8 cellular contexts compared by ENCODE assay signal in the genomic region with DNA sequence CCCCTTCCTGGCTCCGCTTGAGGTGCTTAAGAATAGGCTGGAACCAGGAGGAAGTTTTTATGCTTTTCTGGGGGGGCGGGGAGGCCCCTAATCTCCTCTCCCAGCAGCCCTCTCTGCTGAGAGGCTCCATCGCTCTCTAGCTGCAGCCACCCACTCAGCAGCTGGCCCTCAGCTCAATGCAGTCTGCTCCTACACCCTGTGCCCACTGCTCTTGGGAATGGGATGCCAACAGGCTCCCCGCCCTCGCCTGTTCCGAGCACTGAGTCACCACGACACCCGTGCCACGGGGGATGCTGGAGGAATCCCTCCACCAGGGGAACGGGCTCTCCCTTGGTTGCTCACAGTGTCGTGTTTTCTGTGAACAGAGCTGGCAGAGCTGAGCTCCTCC. TPM values are rescaled to one million over a fixed set of nuclear protein-coding genes. Genes with fewer than 3 reads are reported as not detected.
A peak's percentile ranks its signal among the peaks of the same experiment; 100 is the strongest.
DNase-seq lines count a peak whose midpoint lies in the region; ATAC-seq and TF ChIP-seq lines count a peak whose summit lies in the region.

No MANE protein-coding gene starts in this region.

- no peaks in the 10 kb centered on the region for H3K27me3 Mint-ChIP-seq in T-helper 1 cell treated with Interleukin-12 subunit alpha and Interleukin-12 subunit beta and Interleukin-4 antibody, amounts not matched to agents 30 μg/mL and 1 μg/mL, for 36 hours (ENCODE audit: low read depth)
- H3K27me3 Mint-ChIP-seq in activated CD8-positive, alpha-beta T cell treated with anti-CD3 and anti-CD28 coated beads for 36 hours = no peaks in the 10 kb centered on the region

- H3K4me1 Mint-ChIP-seq in T-helper 1 cell treated with Interleukin-12 subunit alpha and Interleukin-12 subunit beta and Interleukin-4 antibody, amounts not matched to agents 30 μg/mL and 1 μg/mL, for 36 hours (ENCODE audit: low read depth) = peaks cover 46% of the 10 kb centered on the region
- H3K4me1 Mint-ChIP-seq in activated CD8-positive, alpha-beta T cell treated with anti-CD3 and anti-CD28 coated beads for 36 hours (ENCODE audit: low read depth) = peaks cover 89% of the 10 kb centered on the region

- H3K36me3 Mint-ChIP-seq in T-helper 1 cell treated with Interleukin-12 subunit alpha and Interleukin-12 subunit beta and Interleukin-4 antibody, amounts not matched to agents 30 μg/mL and 1 μg/mL, for 36 hours (ENCODE audit: low read depth) = no peaks in the 10 kb centered on the region
- peaks cover 4% of the 10 kb centered on the region for H3K36me3 Mint-ChIP-seq in activated CD8-positive, alpha-beta T cell treated with anti-CD3 and anti-CD28 coated beads for 36 hours (ENCODE audit: low read depth)

- no peak for ATAC-seq in activated CD8-positive, alpha-beta T cell treated with anti-CD3 and anti-CD28 coated beads for 36 hours
- ATAC-seq in PC-3 = no peak

- TF ChIP-seq CTCF in activated CD8-positive, alpha-beta T cell treated with anti-CD3 and anti-CD28 coated beads for 36 hours (IDR thresholded peaks at IDR 0.05) = no peak
- TF ChIP-seq CTCF in testis (IDR thresholded peaks at IDR 0.05) (no peak), PC-3 (conservative IDR thresholded peaks at IDR 0.05; ENCODE audit: low read depth, low read length) (no peak)

- WGBS in testis, 2 donors = 27 to 76% methylated on average over 6 to 11 of the region's 11 CpGs

- H3K79me2 ChIP-seq in PC-3 (ENCODE audit: low read length) = no peaks in the 10 kb centered on the region

- peaks cover 23% of the 10 kb centered on the region for H3K4me1 ChIP-seq in testis
- H3K4me1 ChIP-seq in PC-3 (ENCODE audit: insufficient read depth, low read length) = peaks cover 6% of the 10 kb centered on the region

- no peaks in the 10 kb centered on the region for H3K36me3 ChIP-seq in testis (ENCODE audit: low read depth, missing control alignments)
- H3K36me3 ChIP-seq in PC-3 (ENCODE audit: low read depth, low read length) = no peaks in the 10 kb centered on the region

- DNase-seq in T-helper 1 cell (no peak), inferior parietal cortex (ENCODE audit: extremely low spot score) (peak; percentile 64), testis (peak; percentile 38), ecto neural progenitor cell (ENCODE audit: low spot score) (no peak), PC-3 (no peak)
- peak; percentile 52 for DNase-seq in activated CD8-positive, alpha-beta T cell treated with anti-CD3 and anti-CD28 coated beads for 36 hours
- DNase-seq in activated CD4-positive, CD25-positive, alpha-beta regulatory T cell (lab: John Stamatoyannopoulos, UW) = no peak

- no peak overlapping the region for H2AFZ ChIP-seq in PC-3 (ENCODE audit: low read length)

- no peaks in the 10 kb centered on the region for H3K9me2 ChIP-seq in PC-3 (replicated peaks; ENCODE audit: low read length)

- H3K27me3 ChIP-seq in testis = no peaks in the 10 kb centered on the region
- H3K27me3 ChIP-seq in PC-3 (ENCODE audit: low read length) = no peaks in the 10 kb centered on the region

- intact Hi-C loops in activated CD8-positive, alpha-beta T cell treated with anti-CD3 and anti-CD28 coated beads for 36 hours (cut with micrococcal nuclease) = no loop called here
- intact Hi-C loops in testis (cut with DNase I; ENCODE audit: low total_unique reads) (no loop called here), PC-3 (cut with micrococcal nuclease) (no loop called here)

- H3K4me2 ChIP-seq in PC-3 (ENCODE audit: low read length) = no peak overlapping the region

- H3K27ac ChIP-seq in testis = peak overlapping the region in 1 of 2 donors; percentile 54
- no peak overlapping the region for H3K27ac ChIP-seq in PC-3 (ENCODE audit: low read length)

- CTCF ChIA-PET in activated CD8-positive, alpha-beta T cell treated with anti-CD3 and anti-CD28 coated beads for 36 hours (lab: Charles Lee) = interaction anchor here (0.8 to 7.9 kb wide), 15 partner anchors 9 to 264 kb away, joined by 3 to 83 read pairs (median 6); a partner anchor contains a TSS
- CTCF ChIA-PET in PC-3 (lab: Charles Lee) = no interaction called here

- TF ChIP-seq POLR2A in testis (IDR thresholded peaks at IDR 0.05) = no peak

- H3F3A ChIP-seq in PC-3 (ENCODE audit: low read length, unreplicated experiment) = no peaks in the 10 kb centered on the region

- peak overlapping the region; percentile 36 for H3K27ac Mint-ChIP-seq in T-helper 1 cell treated with Interleukin-12 subunit alpha and Interleukin-12 subunit beta and Interleukin-4 antibody, amounts not matched to agents 30 μg/mL and 1 μg/mL, for 36 hours
- peak overlapping the region; percentile 84 for H3K27ac Mint-ChIP-seq in activated CD8-positive, alpha-beta T cell treated with anti-CD3 and anti-CD28 coated beads for 36 hours

- no peak overlapping the region for H3K4me3 Mint-ChIP-seq in T-helper 1 cell treated with Interleukin-12 subunit alpha and Interleukin-12 subunit beta and Interleukin-4 antibody, amounts not matched to agents 30 μg/mL and 1 μg/mL, for 36 hours
- H3K4me3 Mint-ChIP-seq in activated CD8-positive, alpha-beta T cell treated with anti-CD3 and anti-CD28 coated beads for 36 hours = peak overlapping the region; percentile 74

- H4K20me1 ChIP-seq in PC-3 (ENCODE audit: low read length) = no peaks in the 10 kb centered on the region

- no peaks in the 10 kb centered on the region for H3K9me3 Mint-ChIP-seq in T-helper 1 cell treated with Interleukin-12 subunit alpha and Interleukin-12 subunit beta and Interleukin-4 antibody, amounts not matched to agents 30 μg/mL and 1 μg/mL, for 36 hours
- no peaks in the 10 kb centered on the region for H3K9me3 Mint-ChIP-seq in activated CD8-positive, alpha-beta T cell treated with anti-CD3 and anti-CD28 coated beads for 36 hours

- H3K9me3 ChIP-seq in testis (no peaks in the 10 kb centered on the region), PC-3 (ENCODE audit: low read length) (no peaks in the 10 kb centered on the region)

- H3K9ac ChIP-seq in PC-3 (ENCODE audit: low read length) = no peak overlapping the region

- H3K4me3 ChIP-seq in testis (no peak overlapping the region), PC-3 (ENCODE audit: low read length) (no peak overlapping the region)

- no TSS peak for BruUV-seq in PC-3 (replicated peaks; lab: Mats Ljungman, UMichigan)

- POLR2A ChIA-PET in activated CD8-positive, alpha-beta T cell treated with anti-CD3 and anti-CD28 coated beads for 36 hours (lab: Charles Lee) = interaction anchor here (0.8 to 2.3 kb wide), 12 partner anchors 8 to 264 kb away, joined by 3 to 10 read pairs (median 4); a partner anchor contains a TSS
- POLR2A ChIA-PET in PC-3 (lab: Charles Lee; ENCODE audit: unreplicated experiment) = no interaction called here

RNA-seq across cellular contexts. Expression of a gene that starts 23.5 kb away (rescaled TPM):
- total RNA-seq in activated CD8-positive, alpha-beta T cell treated with anti-CD3 and anti-CD28 coated beads for 36 hours = under 1 TPM; 0.65 to 0.95 TPM
- total RNA-seq in testis = 10 to 100 TPM in 1 of 2 donors, 1 to 10 TPM in 1; 5.7 to 11.9 TPM
- polyA plus RNA-seq in testis (ENCODE audit: insufficient read depth, low read depth, low replicate concordance) = 5.3 TPM
- total RNA-seq in PC-3 (2014; rRNA removed) = 1.3 and 1.6 TPM in 2 replicates

Comparison
In these comparisons a context has a peak if more than half of its experiments do, and no peak if none do; other contexts are left out.
1. DNase-seq: peak in activated CD8-positive, alpha-beta T cell treated with anti-CD3 and anti-CD28 coated beads for 36 hours (single experiment), inferior parietal cortex (single experiment) and testis (single experiment); none in T-helper 1 cell (0 of 5), ecto neural progenitor cell (single experiment), PC-3 (single experiment) and activated CD4-positive, CD25-positive, alpha-beta regulatory T cell (0 of 4).